ENCODE assay signal across 20 cellular contexts in genomic region chr17:59391026-59391425, GRCh38.
"Had no signal": no experiment of that assay in that cellular context is flagged by ENCODE, and none has a peak within 500 bp of the region (broad histone marks: within the 10 kb centered on the region; RNA-seq: fewer than 3 reads in every experiment).

No MANE protein-coding gene starts in this region.

- H3K4me1 ChIP-seq: breast epithelium, foreskin keratinocyte had no signal

- H3K27ac Mint-ChIP-seq: activated CD4-positive, alpha-beta T cell treated with anti-CD3 and anti-CD28 coated beads for 36 hours; activated naive CD4-positive, alpha-beta T cell treated with anti-CD3 and anti-CD28 coated beads, Interleukin-2, amount 50 U/mL, for 72 hours; activated T-cell treated with anti-CD3 and anti-CD28 coated beads, Interleukin-2, amount 50 U/mL, for 24 hours; activated T-helper 17 cell treated with anti-CD3 and anti-CD28 coated beads, Interleukin-2, amount 50 U/mL, for 72 hours; natural killer cell treated with Interleukin-12 subunit alpha and Interleukin-12 subunit beta and Interleukin-15 and Interleukin-18, amount 100 ng/mL, for 72 hours; stimulated activated naive B cell treated with anti-CD40 and anti-IgM and Interleukin-4, amounts not matched to agents 10 μg/mL and 1 μg/mL and 100 μg/mL, for 72 hours; WTC11 had no signal

- H3K9me3 Mint-ChIP-seq: activated naive CD4-positive, alpha-beta T cell treated with anti-CD3 and anti-CD28 coated beads, Interleukin-2, amount 50 U/mL, for 72 hours; activated T-cell treated with anti-CD3 and anti-CD28 coated beads, Interleukin-2, amount 50 U/mL, for 24 hours; activated T-helper 17 cell treated with anti-CD3 and anti-CD28 coated beads, Interleukin-2, amount 50 U/mL, for 72 hours; natural killer cell treated with Interleukin-12 subunit alpha and Interleukin-12 subunit beta and Interleukin-15 and Interleukin-18, amount 100 ng/mL, for 72 hours; stimulated activated naive B cell treated with anti-CD40 and anti-IgM and Interleukin-4, amounts not matched to agents 10 μg/mL and 1 μg/mL and 100 μg/mL, for 72 hours had no signal

- H3K36me3 ChIP-seq: breast epithelium had no signal

- H3K4me3 ChIP-seq: breast epithelium had no signal

- H3K27me3 ChIP-seq: breast epithelium, foreskin keratinocyte had no signal

- DNase-seq: activated CD4-positive, alpha-beta T cell treated with anti-CD3 and anti-CD28 coated beads for 36 hours; activated CD4-positive, alpha-beta T cell treated with anti-CD3 and anti-CD28 coated beads, Interleukin-2, amount 50 U/mL, for 4 hours; activated CD8-positive, alpha-beta memory T cell treated with anti-CD3 and anti-CD28 coated beads for 24 hours; activated CD8-positive, alpha-beta memory T cell treated with anti-CD3 and anti-CD28 coated beads, Interleukin-2, amount 50 U/mL, for 4 hours; activated T-cell treated with anti-CD3 and anti-CD28 coated beads, Interleukin-2, amount 50 U/mL, for 24 hours; cortex of kidney; foreskin keratinocyte; hypothalamus; small intestine; stimulated activated CD4-positive, alpha-beta T cell treated with anti-CD3 and anti-CD28 coated beads, Interleukin-2, amount 100 ng/mL, for 48 hours; stimulated activated CD8-positive, alpha-beta memory T cell treated with anti-CD3 and anti-CD28 coated beads, Interleukin-4, amount 100 ng/mL, for 48 hours; stimulated activated naive B cell treated with anti-CD40 and anti-IgM and Interleukin-4, amounts not matched to agents 10 μg/mL and 1 μg/mL and 100 μg/mL, for 72 hours; T-helper 9 cell had no signal

- ATAC-seq: activated CD4-positive, alpha-beta T cell treated with anti-CD3 and anti-CD28 coated beads for 36 hours; activated naive CD4-positive, alpha-beta T cell treated with anti-CD3 and anti-CD28 coated beads, Interleukin-2, amount 50 U/mL, for 72 hours; activated T-helper 17 cell treated with anti-CD3 and anti-CD28 coated beads, Interleukin-2, amount 50 U/mL, for 72 hours; foreskin keratinocyte; natural killer cell treated with Interleukin-12 subunit alpha and Interleukin-12 subunit beta and Interleukin-15 and Interleukin-18, amount 100 ng/mL, for 72 hours; sciatic nerve; stimulated activated naive B cell treated with anti-CD40 and anti-IgM and Interleukin-4, amounts not matched to agents 10 μg/mL and 1 μg/mL and 100 μg/mL, for 72 hours; WTC11 had no signal

- H3K27ac ChIP-seq: breast epithelium, foreskin keratinocyte, parathyroid adenoma had no signal

- H3K36me3 Mint-ChIP-seq: activated naive CD4-positive, alpha-beta T cell treated with anti-CD3 and anti-CD28 coated beads, Interleukin-2, amount 50 U/mL, for 72 hours; natural killer cell treated with Interleukin-12 subunit alpha and Interleukin-12 subunit beta and Interleukin-15 and Interleukin-18, amount 100 ng/mL, for 72 hours had no signal

- H3K27me3 Mint-ChIP-seq: activated CD4-positive, alpha-beta T cell treated with anti-CD3 and anti-CD28 coated beads for 36 hours; activated T-cell treated with anti-CD3 and anti-CD28 coated beads, Interleukin-2, amount 50 U/mL, for 24 hours; activated T-helper 17 cell treated with anti-CD3 and anti-CD28 coated beads, Interleukin-2, amount 50 U/mL, for 72 hours; natural killer cell treated with Interleukin-12 subunit alpha and Interleukin-12 subunit beta and Interleukin-15 and Interleukin-18, amount 100 ng/mL, for 72 hours; stimulated activated naive B cell treated with anti-CD40 and anti-IgM and Interleukin-4, amounts not matched to agents 10 μg/mL and 1 μg/mL and 100 μg/mL, for 72 hours had no signal

- H3K9me3 ChIP-seq: breast epithelium had no signal

- H3K4me1 Mint-ChIP-seq: activated CD4-positive, alpha-beta T cell treated with anti-CD3 and anti-CD28 coated beads for 36 hours; activated T-helper 17 cell treated with anti-CD3 and anti-CD28 coated beads, Interleukin-2, amount 50 U/mL, for 72 hours had no signal

- H3K4me3 Mint-ChIP-seq: activated CD4-positive, alpha-beta T cell treated with anti-CD3 and anti-CD28 coated beads for 36 hours; activated T-cell treated with anti-CD3 and anti-CD28 coated beads, Interleukin-2, amount 50 U/mL, for 24 hours; activated T-helper 17 cell treated with anti-CD3 and anti-CD28 coated beads, Interleukin-2, amount 50 U/mL, for 72 hours; natural killer cell treated with Interleukin-12 subunit alpha and Interleukin-12 subunit beta and Interleukin-15 and Interleukin-18, amount 100 ng/mL, for 72 hours; stimulated activated naive B cell treated with anti-CD40 and anti-IgM and Interleukin-4, amounts not matched to agents 10 μg/mL and 1 μg/mL and 100 μg/mL, for 72 hours; WTC11 had no signal
